ENCODE assay signal across 8 cellular contexts in genomic region chrX:13000311-13000811, GRCh38. TPM values are rescaled to one million over a fixed set of nuclear protein-coding genes. Genes with fewer than 3 reads are reported as not detected.
DNase-seq lines count a peak whose midpoint lies in the region; ATAC-seq and TF ChIP-seq lines count a peak whose summit lies in the region.

No MANE protein-coding gene starts in this region.

- H3K27ac ChIP-seq in neutrophil: peak overlapping the region; percentile 73

- intact Hi-C loops in activated T-helper 1 cell treated with anti-CD3 and anti-CD28 coated beads, Interleukin-12 subunit alpha, Interleukin-12 subunit beta, Interleukin-2, Interleukin-4 antibody, amounts not matched to agents 30 ng/mL and 10 ng/mL and 1 ng/mL, durations not matched to agents 14 hours and 24 hours and 36 hours (cut with micrococcal nuclease): loop anchor here (10.0 kb wide), 1 partner anchor 1024 kb away; the partner anchor contains the start of gene GEMIN8

- H3K27me3 Mint-ChIP-seq in activated T-helper 1 cell treated with anti-CD3 and anti-CD28 coated beads, Interleukin-12 subunit alpha, Interleukin-12 subunit beta, Interleukin-2, Interleukin-4 antibody, amounts not matched to agents 30 ng/mL and 10 ng/mL and 1 ng/mL, durations not matched to agents 14 hours and 24 hours and 36 hours (ENCODE audit: insufficient read depth): no peaks in the 10 kb centered on the region

- no peaks in the 10 kb centered on the region for H3K27me3 ChIP-seq in neutrophil

- peak; percentile 41 for ATAC-seq in HG03439 (IDR thresholded peaks at IDR 0.05; ENCODE audit: unreplicated experiment)

- no peaks in the 10 kb centered on the region for H3K9me3 Mint-ChIP-seq in activated T-helper 1 cell treated with anti-CD3 and anti-CD28 coated beads, Interleukin-12 subunit alpha, Interleukin-12 subunit beta, Interleukin-2, Interleukin-4 antibody, amounts not matched to agents 30 ng/mL and 10 ng/mL and 1 ng/mL, durations not matched to agents 14 hours and 24 hours and 36 hours

- H3K4me3 ChIP-seq in neutrophil (ENCODE audit: low read depth in 1 of 2, low read length in 1 of 2): no peak overlapping the region

- peak; percentile 50 for DNase-seq in stimulated activated CD4-positive, alpha-beta T cell treated with anti-CD3 and anti-CD28 coated beads, Interleukin-1b, Interleukin-23, amount 100 ng/mL, for 48 hours
- DNase-seq in stimulated activated CD4-positive, alpha-beta T cell treated with anti-CD3 and anti-CD28 coated beads, Interleukin-2, amount 100 ng/mL, for 48 hours: no peak
- no peak for DNase-seq in activated T-helper 1 cell treated with anti-CD3 and anti-CD28 coated beads, Interleukin-12 subunit alpha, Interleukin-12 subunit beta, Interleukin-2, Interleukin-4 antibody, amounts not matched to agents 30 ng/mL and 10 ng/mL and 1 ng/mL, durations not matched to agents 14 hours and 24 hours and 36 hours (ENCODE audit: low spot score)
- DNase-seq in NCI-H345 treated with DMSO at 0.1 percent for 48 hours (lab: John Stamatoyannopoulos, UW; ENCODE audit: unreplicated experiment): no peak
- no peak for DNase-seq in A172 (ENCODE audit: low spot score)
- no peak for DNase-seq in GDM1 (lab: John Stamatoyannopoulos, UW)

- peaks cover 36 to 37% of the 10 kb centered on the region in 2 experiments for H3K4me1 ChIP-seq in neutrophil (ENCODE audit: control insufficient read depth in 1 of 2, insufficient read depth in 1 of 2, low read depth in 1 of 2, low read length in 1 of 2)

- peaks cover 69% of the 10 kb centered on the region for H3K4me1 Mint-ChIP-seq in activated T-helper 1 cell treated with anti-CD3 and anti-CD28 coated beads, Interleukin-12 subunit alpha, Interleukin-12 subunit beta, Interleukin-2, Interleukin-4 antibody, amounts not matched to agents 30 ng/mL and 10 ng/mL and 1 ng/mL, durations not matched to agents 14 hours and 24 hours and 36 hours (ENCODE audit: low read depth)

- H3K4me3 Mint-ChIP-seq in activated T-helper 1 cell treated with anti-CD3 and anti-CD28 coated beads, Interleukin-12 subunit alpha, Interleukin-12 subunit beta, Interleukin-2, Interleukin-4 antibody, amounts not matched to agents 30 ng/mL and 10 ng/mL and 1 ng/mL, durations not matched to agents 14 hours and 24 hours and 36 hours: peak overlapping the region; percentile 63

- no peaks in the 10 kb centered on the region for H3K9me3 ChIP-seq in neutrophil

- no peak for TF ChIP-seq CTCF in neutrophil (IDR thresholded peaks at IDR 0.05)

- peak overlapping the region; percentile 98 for H3K27ac Mint-ChIP-seq in activated T-helper 1 cell treated with anti-CD3 and anti-CD28 coated beads, Interleukin-12 subunit alpha, Interleukin-12 subunit beta, Interleukin-2, Interleukin-4 antibody, amounts not matched to agents 30 ng/mL and 10 ng/mL and 1 ng/mL, durations not matched to agents 14 hours and 24 hours and 36 hours

- H3K36me3 Mint-ChIP-seq in activated T-helper 1 cell treated with anti-CD3 and anti-CD28 coated beads, Interleukin-12 subunit alpha, Interleukin-12 subunit beta, Interleukin-2, Interleukin-4 antibody, amounts not matched to agents 30 ng/mL and 10 ng/mL and 1 ng/mL, durations not matched to agents 14 hours and 24 hours and 36 hours (ENCODE audit: low read depth): no peaks in the 10 kb centered on the region

- no peaks in the 10 kb centered on the region for H3K36me3 ChIP-seq in neutrophil

RNA-seq across cellular contexts. Expression of gene TMSB4X, which starts 25.5 kb away (rescaled TPM):
- 6,544 and 6,612 TPM in 2 replicates for total RNA-seq in activated T-helper 1 cell treated with anti-CD3 and anti-CD28 coated beads, Interleukin-12 subunit alpha, Interleukin-12 subunit beta, Interleukin-2, Interleukin-4 antibody, amounts not matched to agents 30 ng/mL and 10 ng/mL and 1 ng/mL, durations not matched to agents 14 hours and 24 hours and 36 hours
- total RNA-seq in A172 (2014; rRNA removed; shearing (Covaris generic)): 16,491 and 16,946 TPM in 2 replicates

RNA-seq across cellular contexts. Expression of gene FAM9C, which starts 44.1 kb away (rescaled TPM):
- total RNA-seq in activated T-helper 1 cell treated with anti-CD3 and anti-CD28 coated beads, Interleukin-12 subunit alpha, Interleukin-12 subunit beta, Interleukin-2, Interleukin-4 antibody, amounts not matched to agents 30 ng/mL and 10 ng/mL and 1 ng/mL, durations not matched to agents 14 hours and 24 hours and 36 hours: 0.05 TPM in 2 replicates
- total RNA-seq in A172 (2014; rRNA removed; shearing (Covaris generic)): not detected in 2 replicates
